ENCODE assay signal across 15 cellular contexts in the genomic region with DNA sequence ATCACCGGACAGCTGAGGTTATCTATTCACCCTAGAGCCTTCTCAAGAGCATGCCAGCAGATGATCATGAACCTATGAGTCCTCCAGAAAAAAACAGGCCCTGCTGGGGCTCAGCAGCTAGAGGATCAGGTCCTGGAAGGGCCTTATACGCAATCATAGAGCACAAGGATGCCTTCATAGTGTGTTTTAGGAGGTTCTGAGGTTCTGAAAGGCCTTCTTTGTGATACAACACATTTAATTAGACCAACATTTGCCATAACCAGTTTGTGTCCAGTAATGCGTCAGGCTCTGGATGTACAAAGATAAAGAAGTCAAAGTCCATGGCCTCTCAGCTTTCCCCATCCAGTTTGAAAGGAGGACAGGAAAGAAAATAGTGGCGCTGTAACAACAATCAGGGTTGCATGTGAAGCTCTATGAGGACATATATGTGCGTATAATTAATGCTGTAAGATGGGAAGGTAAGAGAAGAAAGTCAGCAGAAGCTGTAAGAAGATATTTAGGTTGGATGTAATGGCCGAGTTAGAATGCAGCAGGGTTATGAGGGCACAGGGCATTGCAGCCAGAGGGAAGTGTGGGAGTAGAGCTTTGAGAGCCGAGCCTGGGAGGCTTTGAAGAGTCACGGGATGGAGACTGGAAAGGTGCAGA.
A peak's percentile ranks its signal among the peaks of the same experiment; 100 is the strongest.
DNase-seq lines count a peak whose midpoint lies in the region; ATAC-seq and TF ChIP-seq lines count a peak whose summit lies in the region.
"Had no signal": no experiment of that assay in that cellular context is flagged by ENCODE, and none has a peak within 500 bp of the region (broad histone marks: within the 10 kb centered on the region; RNA-seq: fewer than 3 reads in every experiment).

No MANE protein-coding gene starts in this region.

- H2AK5ac ChIP-seq in mesenchymal stem cell (ENCODE audit: low read length, severe bottlenecking), result peak overlapping the region; percentile 84

- H2BK15ac ChIP-seq in mesenchymal stem cell (ENCODE audit: low read depth, poor library complexity, severe bottlenecking), result no peak overlapping the region

- no peak overlapping the region for H3K9ac ChIP-seq in mesenchymal stem cell (ENCODE audit: low read length)

- H2BK12ac ChIP-seq in mesenchymal stem cell (ENCODE audit: low read length in 2 of 2), result no peak overlapping the region

- no peak overlapping the region for H2BK120ac ChIP-seq in mesenchymal stem cell (ENCODE audit: low read depth, low read length)

- H3K14ac ChIP-seq in mesenchymal stem cell (ENCODE audit: low read length in 2 of 2), result no peak overlapping the region

- H3K23ac ChIP-seq in mesenchymal stem cell (ENCODE audit: low read length in 2 of 2), result no peak overlapping the region

- H3K9me3 ChIP-seq in mesenchymal stem cell (ENCODE audit: control insufficient read depth, low read length), result no peaks in the 10 kb centered on the region
- H3K9me3 ChIP-seq in spleen, result peaks cover 0 to 4% (median 0%) of the 10 kb centered on the region in 8 donors
- no peaks in the 10 kb centered on the region for H3K9me3 ChIP-seq in uterus

- H3K27ac ChIP-seq in mesenchymal stem cell (ENCODE audit: low read length, poor library complexity, severe bottlenecking) (no peak overlapping the region), spleen (peak overlapping the region in 6 of 8 donors; percentile 1 to 57 (median 31)), uterus (no peak overlapping the region)

- H2AFZ ChIP-seq in mesenchymal stem cell (ENCODE audit: low read depth, low read length), result no peak overlapping the region

- H3K4me2 ChIP-seq in mesenchymal stem cell (ENCODE audit: low read length, poor library complexity, severe bottlenecking), result no peak overlapping the region

- H4K91ac ChIP-seq in mesenchymal stem cell (ENCODE audit: low read length), result no peak overlapping the region

- H3K4me3 ChIP-seq in mesenchymal stem cell (ENCODE audit: insufficient read depth in 1 of 2, low read depth in 1 of 2, low read length in 2 of 2), result no peak overlapping the region
- no peak overlapping the region for H3K4me3 ChIP-seq in spleen
- H3K4me3 ChIP-seq in uterus, result no peak overlapping the region
- no peak overlapping the region for H3K4me3 ChIP-seq in H7 (ENCODE audit: insufficient read depth, low read depth, low read length)
- H3K4me3 ChIP-seq: K562 had no signal

- no peak overlapping the region for H3K4ac ChIP-seq in mesenchymal stem cell (ENCODE audit: low read depth in 1 of 2, low read length in 2 of 2)

- WGBS in mesenchymal stem cell, result 95% methylated on average over 7 of the region's 8 CpGs
- WGBS in spleen, 5 donors, result 71 to 86% (median 78%) methylated on average over 8 of the region's 8 CpGs

- H3K79me1 ChIP-seq in mesenchymal stem cell (replicated peaks; ENCODE audit: low read length, poor library complexity, severe bottlenecking), result no peaks in the 10 kb centered on the region

- intact Hi-C loops in dendritic cell treated with granulocyte-macrophage colony-stimulating factor and Interleukin-4, amounts not matched to agents 40 ng/mL and 50 ng/mL, for 4 days (cut with micrococcal nuclease), result no loop called here
- intact Hi-C loops in spleen (cut with DNase I; ENCODE audit: low total_unique reads) (no loop called here), uterus (cut with DNase I; ENCODE audit: low total_unique reads) (no loop called here)

- H4K8ac ChIP-seq in mesenchymal stem cell (ENCODE audit: low read length), result no peak overlapping the region

- no peak for TF ChIP-seq POLR2A in spleen (IDR thresholded peaks at IDR 0.05)
- TF ChIP-seq POLR2A in uterus (IDR thresholded peaks at IDR 0.05), result no peak

- H2BK5ac ChIP-seq in mesenchymal stem cell (ENCODE audit: low read depth, low read length, poor library complexity, severe bottlenecking), result no peak overlapping the region

- TF ChIP-seq CTCF in spleen (IDR thresholded peaks at IDR 0.05 in 8 of 11, conservative IDR thresholded peaks at IDR 0.05 in 3 of 11) (no peak), uterus (IDR thresholded peaks at IDR 0.05) (no peak)

- peak; percentile 37 for DNase-seq in HuH-7 (ENCODE audit: low spot score)
- DNase-seq in mesenchymal stem cell, result no peak
- no peak for DNase-seq in spleen
- no peak for DNase-seq in uterus
- DNase-seq in H7, result no peak
- DNase-seq: ACHN; CD4-positive, alpha-beta T cell; H9; NCI-H1436 treated with DMSO at 0.1 percent for 48 hours; NCI-H2081 treated with DMSO at 0.1 percent for 48 hours; NCI-H524 treated with DMSO at 0.1 percent for 48 hours; OCI-M1 had no signal

- no peaks in the 10 kb centered on the region for H3K27me3 Mint-ChIP-seq in dendritic cell treated with granulocyte-macrophage colony-stimulating factor and Interleukin-4, amounts not matched to agents 40 ng/mL and 50 ng/mL, for 4 days
- H3K27me3 Mint-ChIP-seq: CD4-positive, alpha-beta T cell had no signal

- no peak overlapping the region for H3K4me3 Mint-ChIP-seq in dendritic cell treated with granulocyte-macrophage colony-stimulating factor and Interleukin-4, amounts not matched to agents 40 ng/mL and 50 ng/mL, for 4 days
- H3K4me3 Mint-ChIP-seq: CD4-positive, alpha-beta T cell; H9 had no signal

- no peaks in the 10 kb centered on the region for H3K9me3 Mint-ChIP-seq in dendritic cell treated with granulocyte-macrophage colony-stimulating factor and Interleukin-4, amounts not matched to agents 40 ng/mL and 50 ng/mL, for 4 days
- H3K9me3 Mint-ChIP-seq: CD4-positive, alpha-beta T cell; H9 had no signal

- no peaks in the 10 kb centered on the region for H3K36me3 Mint-ChIP-seq in dendritic cell treated with granulocyte-macrophage colony-stimulating factor and Interleukin-4, amounts not matched to agents 40 ng/mL and 50 ng/mL, for 4 days (ENCODE audit: low read depth)

- H3K18ac ChIP-seq in mesenchymal stem cell (ENCODE audit: low read depth in 1 of 2, low read length in 2 of 2), result no peak overlapping the region

- no peaks in the 10 kb centered on the region for H3K27me3 ChIP-seq in mesenchymal stem cell (ENCODE audit: control insufficient read depth in 1 of 2, insufficient read depth in 1 of 2, low read length in 2 of 2)
- H3K27me3 ChIP-seq in spleen (replicated peaks in 1 of 7), result no peaks in the 10 kb centered on the region
- no peaks in the 10 kb centered on the region for H3K27me3 ChIP-seq in uterus
- H3K27me3 ChIP-seq in H7 (ENCODE audit: control insufficient read depth, insufficient read depth, low read length), result no peaks in the 10 kb centered on the region

- H3K4me1 ChIP-seq in mesenchymal stem cell (ENCODE audit: control insufficient read depth, insufficient read depth, low read depth, low read length) (peaks cover 2% of the 10 kb centered on the region), spleen (peaks cover 0 to 3% (median 0%) of the 10 kb centered on the region in 6 donors), uterus (no peaks in the 10 kb centered on the region)

- H3K36me3 ChIP-seq in mesenchymal stem cell (ENCODE audit: control insufficient read depth in 1 of 2, insufficient read depth in 2 of 2, low read depth in 1 of 2, low read length in 2 of 2) (no peaks in the 10 kb centered on the region), spleen (no peaks in the 10 kb centered on the region), uterus (no peaks in the 10 kb centered on the region), H7 (replicated peaks; ENCODE audit: control insufficient read depth, insufficient read depth, low read length) (no peaks in the 10 kb centered on the region)

- peak overlapping the region; percentile 6 for H3K27ac Mint-ChIP-seq in dendritic cell treated with granulocyte-macrophage colony-stimulating factor and Interleukin-4, amounts not matched to agents 40 ng/mL and 50 ng/mL, for 4 days
- H3K27ac Mint-ChIP-seq: CD4-positive, alpha-beta T cell; H9 had no signal

- no peak for ATAC-seq in GM21423 (IDR thresholded peaks at IDR 0.05; ENCODE audit: unreplicated experiment)
- ATAC-seq: K562 had no signal

- peaks cover 5% of the 10 kb centered on the region for H3K4me1 Mint-ChIP-seq in dendritic cell treated with granulocyte-macrophage colony-stimulating factor and Interleukin-4, amounts not matched to agents 40 ng/mL and 50 ng/mL, for 4 days (ENCODE audit: low read depth)
- H3K4me1 Mint-ChIP-seq: H9 had no signal

Comparison
In these comparisons a context has a peak if more than half of its experiments do, and no peak if none do; other contexts are left out.
1. H3K27ac ChIP-seq: peak in spleen (6 of 8); none in mesenchymal stem cell (single experiment) and uterus (0 of 2).